Comparison of ENCODE assay signal across 1 cellular context in genomic region chr11:127117231-127117671, GRCh38.
TF ChIP-seq lines count a peak whose summit lies in the region.

No MANE protein-coding gene starts in this region.

TF ChIP-seq in GM23338, 12 proteins besides CTCF, POLR2A, EP300 and RAD21 (continued from another document):
- no peak for TF ChIP-seq EZH2phosphoT487 (IDR thresholded peaks at IDR 0.05; ENCODE audit: unreplicated experiment)
- no peak for TF ChIP-seq STAT1 (IDR thresholded peaks at IDR 0.05; ENCODE audit: unreplicated experiment)
- no peak for TF ChIP-seq ZNF114 (CRISPR knock-in tag; IDR thresholded peaks at IDR 0.05)
- no peak for TF ChIP-seq ETS1 (IDR thresholded peaks at IDR 0.05)
